9 cellular contexts compared by ENCODE assay signal in the genomic region with DNA sequence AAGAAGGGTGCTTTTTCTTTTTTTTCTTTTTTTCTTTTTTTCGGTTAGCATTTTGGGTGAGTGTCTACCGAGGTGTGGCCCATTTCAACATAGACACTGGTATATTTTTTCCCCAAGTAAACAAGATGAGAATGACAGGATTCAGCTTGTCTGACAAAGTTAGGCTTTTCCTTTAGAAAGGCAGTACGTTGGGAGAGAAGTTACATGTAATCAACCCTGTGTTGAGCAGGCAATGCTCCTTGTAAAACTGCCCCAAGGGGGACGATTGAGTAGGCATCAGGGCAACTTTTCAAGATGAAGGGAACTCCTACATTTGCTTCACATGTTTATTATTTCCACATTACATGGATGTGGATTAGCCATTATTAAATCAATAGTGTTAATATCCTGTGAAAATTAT. TPM values are rescaled to one million over a fixed set of nuclear protein-coding genes. Genes with fewer than 3 reads are reported as not detected.
A peak's percentile ranks its signal among the peaks of the same experiment; 100 is the strongest.
DNase-seq lines count a peak whose midpoint lies in the region; ATAC-seq, FAIRE-seq and TF ChIP-seq lines count a peak whose summit lies in the region.
"Had no signal": no experiment of that assay in that cellular context is flagged by ENCODE, and none has a peak within 500 bp of the region (broad histone marks: within the 10 kb centered on the region; RNA-seq: fewer than 3 reads in every experiment).

No MANE protein-coding gene starts in this region.

- WGBS in HUES64 = 81% methylated on average over 2 of the region's 4 CpGs

- no peaks in the 10 kb centered on the region for H3K36me3 ChIP-seq in HUES64 (ENCODE audit: insufficient read depth, low read length)
- H3K36me3 ChIP-seq in kidney (ENCODE audit: control insufficient read depth in 1 of 2, insufficient read depth in 2 of 2, low read length in 2 of 2) = no peaks in the 10 kb centered on the region
- H3K36me3 ChIP-seq in stomach smooth muscle (ENCODE audit: control insufficient read depth in 2 of 2, insufficient read depth in 2 of 2, low read length in 2 of 2) = no peaks in the 10 kb centered on the region

- intact Hi-C loops in kidney (cut with DNase I) = no loop called here

- no peak for TF ChIP-seq CTCF in astrocyte of the spinal cord (IDR thresholded peaks at IDR 0.05; ENCODE audit: low read depth, low read length)
- no peak for TF ChIP-seq CTCF in kidney (IDR thresholded peaks at IDR 0.05; ENCODE audit: borderline replicate concordance, extremely low read depth, insufficient read depth)

- no peak overlapping the region for H3K27ac ChIP-seq in HUES64 (ENCODE audit: low read depth, low read length)
- H3K27ac ChIP-seq in kidney (ENCODE audit: low read depth in 2 of 2, low read length in 2 of 2) = peak overlapping the region in 1 of 2 donors; percentile 5
- peak overlapping the region; percentile 4 for H3K27ac ChIP-seq in stomach smooth muscle (ENCODE audit: low read length)

- H3K4me1 ChIP-seq in HUES64 (ENCODE audit: insufficient read depth, low read length) (peaks cover 36% of the 10 kb centered on the region), kidney (ENCODE audit: control insufficient read depth in 1 of 2, insufficient read depth in 1 of 2, low read depth in 1 of 2, low read length in 2 of 2) (peaks cover 8% of the 10 kb centered on the region in 2 donors), stomach smooth muscle (ENCODE audit: control insufficient read depth, insufficient read depth, low read length) (peaks cover 27% of the 10 kb centered on the region)

- H3K4me3 ChIP-seq in HUES64 (ENCODE audit: low read length) (peak overlapping the region; percentile 11; the same call in 1 of the 2 replicates), astrocyte of the spinal cord (ENCODE audit: low read depth, low read length) (peak overlapping the region; percentile 85), kidney (ENCODE audit: low read length in 2 of 2) (peak overlapping the region; percentile 8 to 68), stomach smooth muscle (ENCODE audit: low read length in 2 of 2) (peak overlapping the region; percentile 77 to 78)

- H3K9ac ChIP-seq in HUES64 (ENCODE audit: low read depth, low read length) = no peak overlapping the region
- H3K9ac ChIP-seq in kidney (ENCODE audit: low read length in 2 of 2) = peak overlapping the region in 1 of 2 donors; percentile 77
- H3K9ac ChIP-seq in stomach smooth muscle (ENCODE audit: low read length in 2 of 2) = peak overlapping the region; percentile 29 to 83

- no peak for ATAC-seq in GM19397 (IDR thresholded peaks at IDR 0.05; ENCODE audit: unreplicated experiment)
- ATAC-seq in activated naive CD8-positive, alpha-beta T cell treated with anti-CD3 and anti-CD28 coated beads, Interleukin-2, amount 50 U/mL, for 24 hours = no peak

- FAIRE-seq in kidney (lab: Jason Lieb, UNC) = no peak

- DNase-seq in astrocyte of the spinal cord (ENCODE audit: low read depth, low spot score) (no peak), kidney (no peak)
- no peak for DNase-seq in activated naive CD8-positive, alpha-beta T cell treated with anti-CD3 and anti-CD28 coated beads, Interleukin-2, amount 50 U/mL, for 24 hours
- DNase-seq in stimulated activated CD4-positive, alpha-beta T cell treated with anti-CD3 and anti-CD28 coated beads, Interleukin-15, amount 100 ng/mL, for 24 hours = no peak
- DNase-seq: stimulated activated CD4-positive, alpha-beta T cell treated with anti-CD3 and anti-CD28 coated beads, Interleukin-4, amount 100 ng/mL, for 24 hours had no signal

- H3K27me3 ChIP-seq in HUES64 (ENCODE audit: insufficient read depth, low read length) (no peaks in the 10 kb centered on the region), stomach smooth muscle (ENCODE audit: control insufficient read depth in 1 of 2, insufficient read depth in 2 of 2, low read length in 2 of 2) (no peaks in the 10 kb centered on the region)

- H3K9me3 Mint-ChIP-seq in activated naive CD8-positive, alpha-beta T cell treated with anti-CD3 and anti-CD28 coated beads, Interleukin-2, amount 50 U/mL, for 24 hours = no peaks in the 10 kb centered on the region
- H3K9me3 Mint-ChIP-seq: memory B cell had no signal

- peaks cover 37% of the 10 kb centered on the region for H3K4me1 Mint-ChIP-seq in activated naive CD8-positive, alpha-beta T cell treated with anti-CD3 and anti-CD28 coated beads, Interleukin-2, amount 50 U/mL, for 24 hours

- no peak overlapping the region for H3K4me3 Mint-ChIP-seq in activated naive CD8-positive, alpha-beta T cell treated with anti-CD3 and anti-CD28 coated beads, Interleukin-2, amount 50 U/mL, for 24 hours
- H3K4me3 Mint-ChIP-seq: memory B cell had no signal

- H3K36me3 Mint-ChIP-seq in activated naive CD8-positive, alpha-beta T cell treated with anti-CD3 and anti-CD28 coated beads, Interleukin-2, amount 50 U/mL, for 24 hours (ENCODE audit: low read depth) = no peaks in the 10 kb centered on the region
- H3K36me3 Mint-ChIP-seq: memory B cell had no signal

- no peaks in the 10 kb centered on the region for H3K9me3 ChIP-seq in HUES64 (ENCODE audit: insufficient read depth, low read depth, low read length)
- H3K9me3 ChIP-seq in kidney (ENCODE audit: control insufficient read depth in 1 of 2, low read length in 2 of 2) = no peaks in the 10 kb centered on the region
- no peaks in the 10 kb centered on the region for H3K9me3 ChIP-seq in stomach smooth muscle (ENCODE audit: control insufficient read depth in 2 of 2, low read length in 2 of 2)

- in situ Hi-C loops in astrocyte of the spinal cord (cut with HindIII; ENCODE audit: low sequenced_read_pairs) = no loop called here

- peaks cover 14% of the 10 kb centered on the region for H3K27me3 Mint-ChIP-seq in activated naive CD8-positive, alpha-beta T cell treated with anti-CD3 and anti-CD28 coated beads, Interleukin-2, amount 50 U/mL, for 24 hours

- H3K27ac Mint-ChIP-seq in activated naive CD8-positive, alpha-beta T cell treated with anti-CD3 and anti-CD28 coated beads, Interleukin-2, amount 50 U/mL, for 24 hours = no peak overlapping the region
- H3K27ac Mint-ChIP-seq: memory B cell had no signal

RNA-seq across cellular contexts. Expression of gene EMP1, which starts 1.7 kb away (rescaled TPM):
- 0.70 TPM for polyA plus RNA-seq in HUES64 (2013, experiment 1 of 2)
- 2.6 TPM for polyA plus RNA-seq in HUES64 (2013, experiment 2 of 2)
- total RNA-seq in kidney = 431 TPM
- polyA plus RNA-seq in kidney (ENCODE audit: insufficient read depth, low read depth, low replicate concordance) = 45.1 TPM

Comparison
In these comparisons a context has a peak if more than half of its experiments do, and no peak if none do; other contexts are left out.
1. H3K4me3 ChIP-seq: peak in every context shown above with its lines; median percentile 85 in astrocyte of the spinal cord; 78 in stomach smooth muscle; 38 in kidney; 11 in HUES64.